In the genomic region with DNA sequence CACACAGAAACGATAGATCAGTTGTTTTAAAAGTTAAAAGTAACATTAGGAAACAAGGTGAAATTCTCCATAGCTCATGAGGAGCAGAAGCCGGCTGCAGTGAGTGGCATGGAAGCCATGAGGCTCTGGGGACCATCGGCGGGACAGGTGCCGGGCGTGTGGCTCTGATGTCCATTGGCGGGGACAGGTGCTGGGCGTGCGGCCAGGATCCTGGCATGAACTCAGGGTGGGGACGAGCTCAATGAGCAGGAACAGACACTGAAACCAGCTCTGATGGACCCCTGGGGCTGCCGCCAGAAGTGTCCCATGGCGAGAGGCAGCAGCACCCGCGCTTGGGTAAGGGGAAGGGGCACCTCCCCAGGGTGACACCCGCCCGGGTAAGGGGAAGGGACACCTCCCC, we compare ENCODE assay signal across 18 cellular contexts.
DNase-seq lines count a peak whose midpoint lies in the region; ATAC-seq, FAIRE-seq and TF ChIP-seq lines count a peak whose summit lies in the region.
"Had no signal": no experiment of that assay in that cellular context is flagged by ENCODE, and none has a peak within 500 bp of the region (broad histone marks: within the 10 kb centered on the region; RNA-seq: fewer than 3 reads in every experiment).

No MANE protein-coding gene starts in this region.

- H2AFZ ChIP-seq in HCT116 (ENCODE audit: low read depth, low read length, poor library complexity, severe bottlenecking) = peak overlapping the region; percentile 14

- no peaks in the 10 kb centered on the region for H3K79me2 ChIP-seq in HCT116 (ENCODE audit: insufficient read depth, low read length)

- H3K27me3 Mint-ChIP-seq in chondrocyte (ENCODE audit: low read depth) = peaks cover 53% of the 10 kb centered on the region
- peaks cover 6% of the 10 kb centered on the region for H3K27me3 Mint-ChIP-seq in activated CD8-positive, alpha-beta memory T cell treated with anti-CD3 and anti-CD28 coated beads, Interleukin-2, amount 10 ng/mL, durations not matched to agents 7 days and 5 days

- WGBS in A549 (ENCODE audit: missing lambda C conversion rate) = 15% methylated on average over 14 of the region's 16 CpGs

- POLR2A ChIA-PET in A549 (lab: Yijun Ruan, JAX) (no interaction called here), HCT116 (lab: Charles Lee) (interaction anchor here (0.6 kb wide), 1 partner anchor 375 kb away, joined by 4 read pairs; no protein-coding TSS in a partner anchor)

- intact Hi-C loops in HCT116 (cut with micrococcal nuclease) = loop anchor here (2.0 kb wide), 1 partner anchor 65 kb away; no protein-coding TSS in a partner anchor

- H3K4me2 ChIP-seq in A549 (peak overlapping the region; percentile 24; the same call in 1 of the 3 replicates), HCT116 (ENCODE audit: low read length) (peak overlapping the region; percentile 64)

- H3K27ac Mint-ChIP-seq in chondrocyte (ENCODE audit: unreplicated experiment) = no peak overlapping the region
- H3K27ac Mint-ChIP-seq in activated CD8-positive, alpha-beta memory T cell treated with anti-CD3 and anti-CD28 coated beads, Interleukin-2, amount 10 ng/mL, durations not matched to agents 7 days and 5 days = no peak overlapping the region
- H3K27ac Mint-ChIP-seq: memory B cell; stimulated activated naive CD8-positive, alpha-beta T cell treated with anti-CD3 and anti-CD28 coated beads, Interleukin-15, Interleukin-2, amounts not matched to agents 100 ng/mL and 50 ng/mL, for 24 hours had no signal

- H3K27me3 ChIP-seq in HCT116 (ENCODE audit: insufficient read depth, low read length) = peaks cover 8% of the 10 kb centered on the region; the same call in 1 of the 2 replicates

- BruUV-seq in HCT116 (replicated peaks; lab: Mats Ljungman, UMichigan) = no TSS peak

- RAD21 ChIA-PET in HCT116 (lab: Charles Lee; ENCODE audit: low non-redundant PET in 1 of 2, low total read pairs in 2 of 2, uncharacterized antibody in 2 of 2, unreplicated experiment in 2 of 2) = interaction anchor here (0.6 to 1.4 kb wide), 3 partner anchors 66 to 195 kb away, joined by 3 to 6 read pairs (median 5); no protein-coding TSS in a partner anchor

- TF ChIP-seq POLR2A in A549 (IDR thresholded peaks at IDR 0.05; ENCODE audit: low read length) (no peak), HCT116 (IDR thresholded peaks at IDR 0.05; ENCODE audit: borderline replicate concordance, extremely low read depth, insufficient read depth, insufficient read length) (no peak)

- peaks cover 7% of the 10 kb centered on the region for H3K9me3 Mint-ChIP-seq in chondrocyte (ENCODE audit: low read depth)
- H3K9me3 Mint-ChIP-seq in activated CD8-positive, alpha-beta memory T cell treated with anti-CD3 and anti-CD28 coated beads, Interleukin-2, amount 10 ng/mL, durations not matched to agents 7 days and 5 days (ENCODE audit: low read depth) = no peaks in the 10 kb centered on the region
- H3K9me3 Mint-ChIP-seq: activated T-cell treated with anti-CD3 and anti-CD28 coated beads, Interleukin-2, amount 50 U/mL, for 4 hours; stimulated activated naive CD8-positive, alpha-beta T cell treated with anti-CD3 and anti-CD28 coated beads, Interleukin-15, Interleukin-2, amounts not matched to agents 100 ng/mL and 50 ng/mL, for 24 hours had no signal

- H3K27ac ChIP-seq in A549 (no peak overlapping the region), HCT116 (ENCODE audit: low read depth, low read length) (no peak overlapping the region)
- H3K27ac ChIP-seq: psoas muscle, WERI-Rb-1 had no signal

- TF ChIP-seq CTCF in A549 (IDR thresholded peaks at IDR 0.05) (no peak; the same call in 2 of the 3 replicates), HCT116 (IDR thresholded peaks at IDR 0.05 in 2 of 3, conservative IDR thresholded peaks at IDR 0.05 in 1 of 3; ENCODE audit: borderline replicate concordance in 1 of 3, insufficient read depth in 1 of 3, low read depth in 2 of 3, low read length in 2 of 3) (0 out of 6 replicates have a peak, but pooled peaks of 1 of the 3 experiments have one; percentile 3), chondrocyte (IDR thresholded peaks at IDR 0.05) (peak; percentile 45), GM10266 (IDR thresholded peaks at IDR 0.05; ENCODE audit: control insufficient read depth, insufficient read depth, low read depth, missing control alignments) (no peak)

- FAIRE-seq in A549 (lab: Jason Lieb, UNC) = no peak
- FAIRE-seq: endothelial cell of umbilical vein, GM18507 had no signal

- peak; percentile 57 for DNase-seq in NCI-H1105 treated with DMSO at 0.1 percent for 48 hours (lab: John Stamatoyannopoulos, UW)
- no peak for DNase-seq in NCI-H1105 (lab: John Stamatoyannopoulos, UW)
- no peak for DNase-seq in A549 (ENCODE audit: low read depth in 1 of 2, low spot score in 1 of 2)
- no peak for DNase-seq in HCT116 (ENCODE audit: low read depth, low spot score)
- DNase-seq in chondrocyte (ENCODE audit: low spot score) = peak; percentile 85
- no peak for DNase-seq in NCI-H2107 (lab: John Stamatoyannopoulos, UW)
- no peak for DNase-seq in activated CD8-positive, alpha-beta memory T cell treated with anti-CD3 and anti-CD28 coated beads, Interleukin-2, amount 10 ng/mL, durations not matched to agents 7 days and 5 days
- no peak for DNase-seq in GM10266 (ENCODE audit: extremely low spot score)
- DNase-seq: cerebellar nuclear complex, hippocampal formation, nucleus accumbens, psoas muscle had no signal

- no peak for TF ChIP-seq EP300 in A549 (IDR thresholded peaks at IDR 0.05)

- H3K9ac ChIP-seq in HCT116 (ENCODE audit: low read length) = no peak overlapping the region

- H3K4me1 ChIP-seq in A549 (peaks cover 6% of the 10 kb centered on the region; the same call in 1 of the 3 replicates), HCT116 (ENCODE audit: control insufficient read depth in 1 of 2, insufficient read depth in 2 of 2, low read length in 2 of 2) (peaks cover 9 to 34% of the 10 kb centered on the region in 2 experiments; a peak in 3 of 4 replicates)
- H3K4me1 ChIP-seq: psoas muscle had no signal

- H4K20me1 ChIP-seq in HCT116 (ENCODE audit: insufficient read depth) = no peaks in the 10 kb centered on the region

- H3K9me3 ChIP-seq in A549 (peaks cover 3% of the 10 kb centered on the region; the same call in 1 of the 3 replicates), HCT116 (ENCODE audit: control insufficient read depth in 1 of 2, insufficient read depth in 1 of 2, low read depth in 1 of 2, low read length in 2 of 2) (no peaks in the 10 kb centered on the region)
- H3K9me3 ChIP-seq: psoas muscle had no signal

- peaks cover 5% of the 10 kb centered on the region for H3K4me1 Mint-ChIP-seq in chondrocyte (ENCODE audit: low read depth)
- peaks cover 4% of the 10 kb centered on the region for H3K4me1 Mint-ChIP-seq in activated CD8-positive, alpha-beta memory T cell treated with anti-CD3 and anti-CD28 coated beads, Interleukin-2, amount 10 ng/mL, durations not matched to agents 7 days and 5 days

- no peak overlapping the region for H3K4me3 ChIP-seq in A549
- H3K4me3 ChIP-seq in HCT116 (replicated peaks in 1 of 2; ENCODE audit: low read depth in 1 of 2, low read length in 2 of 2) = peak overlapping the region; percentile 26 to 46
- H3K4me3 ChIP-seq: psoas muscle had no signal

- no peak overlapping the region for H3K4me3 Mint-ChIP-seq in chondrocyte (ENCODE audit: unreplicated experiment)
- no peak overlapping the region for H3K4me3 Mint-ChIP-seq in activated CD8-positive, alpha-beta memory T cell treated with anti-CD3 and anti-CD28 coated beads, Interleukin-2, amount 10 ng/mL, durations not matched to agents 7 days and 5 days
- H3K4me3 Mint-ChIP-seq: activated T-cell treated with anti-CD3 and anti-CD28 coated beads, Interleukin-2, amount 50 U/mL, for 4 hours; memory B cell; stimulated activated naive CD8-positive, alpha-beta T cell treated with anti-CD3 and anti-CD28 coated beads, Interleukin-15, Interleukin-2, amounts not matched to agents 100 ng/mL and 50 ng/mL, for 24 hours had no signal

- H3K36me3 Mint-ChIP-seq in chondrocyte (ENCODE audit: low read depth) = peaks cover 2% of the 10 kb centered on the region
- no peaks in the 10 kb centered on the region for H3K36me3 Mint-ChIP-seq in activated CD8-positive, alpha-beta memory T cell treated with anti-CD3 and anti-CD28 coated beads, Interleukin-2, amount 10 ng/mL, durations not matched to agents 7 days and 5 days

- no peaks in the 10 kb centered on the region for H3K9me2 ChIP-seq in HCT116 (ENCODE audit: insufficient read depth)

- ATAC-seq in A549 (peak in 1 of 2 experiments; percentile 18; a peak in 3 of 6 replicates), HCT116 (peak; percentile 43)
- no peak for ATAC-seq in activated CD8-positive, alpha-beta memory T cell treated with anti-CD3 and anti-CD28 coated beads, Interleukin-2, amount 10 ng/mL, durations not matched to agents 7 days and 5 days

- CTCF ChIA-PET in A549 (lab: Yijun Ruan, JAX) (interaction anchor here (0.6 to 2.0 kb wide), 11 partner anchors 10 to 195 kb away, joined by 3 to 10 read pairs (median 4); no protein-coding TSS in a partner anchor), HCT116 (lab: Charles Lee) (interaction anchor here (0.6 to 1.3 kb wide), 4 partner anchors 12 to 66 kb away, joined by 3 to 33 read pairs (median 4); no protein-coding TSS in a partner anchor)
- CTCF ChIA-PET in activated CD8-positive, alpha-beta memory T cell treated with anti-CD3 and anti-CD28 coated beads, Interleukin-2, amount 10 ng/mL, durations not matched to agents 7 days and 5 days (lab: Charles Lee) = interaction anchor here (0.6 to 2.0 kb wide), 6 partner anchors 21 to 152 kb away, joined by 3 to 29 read pairs (median 4); no protein-coding TSS in a partner anchor

- TF ChIP-seq RAD21 in A549 (conservative IDR thresholded peaks at IDR 0.05 in 1 of 2, IDR thresholded peaks at IDR 0.05 in 1 of 2) = no peak
- TF ChIP-seq RAD21 in HCT116 (IDR thresholded peaks at IDR 0.05; ENCODE audit: low read depth) = no peak

- H3K36me3 ChIP-seq in HCT116 (ENCODE audit: control insufficient read depth in 1 of 2, insufficient read depth in 2 of 2, low read length in 2 of 2) = no peaks in the 10 kb centered on the region
- H3K36me3 ChIP-seq: WERI-Rb-1 had no signal

TF ChIP-seq in A549, 52 proteins besides CTCF, POLR2A, EP300 and RAD21 (continues in another document):
- TF ChIP-seq POLR2AphosphoS2 (conservative IDR thresholded peaks at IDR 0.05; ENCODE audit: low read length) (no peak), GATA3 (IDR thresholded peaks at IDR 0.05; ENCODE audit: borderline replicate concordance) (no peak), FOSB (CRISPR knock-in tag; IDR thresholded peaks at IDR 0.05) (no peak), RARB (CRISPR knock-in tag; IDR thresholded peaks at IDR 0.05) (no peak), SMC3 (IDR thresholded peaks at IDR 0.05) (no peak), KDM5A (IDR thresholded peaks at IDR 0.05) (no peak), EHMT2 (IDR thresholded peaks at IDR 0.05; ENCODE audit: low read depth) (no peak)

TF ChIP-seq in HCT116, 20 proteins besides CTCF, POLR2A, EP300 and RAD21 (continues in another document):
- TF ChIP-seq ZNF274 (IDR thresholded peaks at IDR 0.05; ENCODE audit: low read depth, low read length) = no peak
- no peak for TF ChIP-seq EGR1 (IDR thresholded peaks at IDR 0.05; ENCODE audit: low read depth)
- TF ChIP-seq, protein P1, sequence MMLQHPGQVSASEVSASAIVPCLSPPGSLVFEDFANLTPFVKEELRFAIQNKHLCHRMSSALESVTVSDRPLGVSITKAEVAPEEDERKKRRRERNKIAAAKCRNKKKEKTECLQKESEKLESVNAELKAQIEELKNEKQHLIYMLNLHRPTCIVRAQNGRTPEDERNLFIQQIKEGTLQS (IDR thresholded peaks at IDR 0.05) = no peak
- TF ChIP-seq JUND (IDR thresholded peaks at IDR 0.05) = no peak

Comparison
In these comparisons a context has a peak if more than half of its experiments do, and no peak if none do; other contexts are left out.
1. DNase-seq: peak in NCI-H1105 treated with DMSO at 0.1 percent for 48 hours (single experiment) and chondrocyte (single experiment); none in NCI-H1105 (single experiment), A549 (0 of 2), HCT116 (single experiment), NCI-H2107 (single experiment), activated CD8-positive, alpha-beta memory T cell treated with anti-CD3 and anti-CD28 coated beads, Interleukin-2, amount 10 ng/mL, durations not matched to agents 7 days and 5 days (single experiment) and GM10266 (single experiment).